In genomic region chr6:111765681-111766523, GRCh38 we compare ENCODE assay signal across 13 cellular contexts.
DNase-seq lines count a peak whose midpoint lies in the region; ATAC-seq lines count a peak whose summit lies in the region.
"Had no signal": no experiment of that assay in that cellular context is flagged by ENCODE, and none has a peak within 500 bp of the region (broad histone marks: within the 10 kb centered on the region; RNA-seq: fewer than 3 reads in every experiment).

No MANE protein-coding gene starts in this region.

- H3K4me1 Mint-ChIP-seq in activated naive CD8-positive, alpha-beta T cell treated with anti-CD3 and anti-CD28 coated beads, Interleukin-2, amount 10 ng/mL, durations not matched to agents 7 days and 5 days, result peaks cover 92% of the 10 kb centered on the region
- H3K4me1 Mint-ChIP-seq in immature natural killer cell, result peaks cover 100% of the 10 kb centered on the region in 2 donors

- H3K27me3 Mint-ChIP-seq in activated naive CD8-positive, alpha-beta T cell treated with anti-CD3 and anti-CD28 coated beads, Interleukin-2, amount 10 ng/mL, durations not matched to agents 7 days and 5 days, result no peaks in the 10 kb centered on the region
- peaks cover 24 to 39% (median 28%) of the 10 kb centered on the region in 3 donors for H3K27me3 Mint-ChIP-seq in immature natural killer cell (ENCODE audit: low read depth in 3 of 3)

- DNase-seq in stimulated activated CD4-positive, alpha-beta T cell treated with anti-CD3 and anti-CD28 coated beads, Interleukin-1b, Interleukin-23, amount 100 ng/mL, for 48 hours, result peak; percentile 35
- no peak for DNase-seq in stimulated activated CD4-positive, alpha-beta T cell treated with anti-CD3 and anti-CD28 coated beads, Interleukin-2, amount 100 ng/mL, for 24 hours
- DNase-seq in activated naive CD8-positive, alpha-beta T cell treated with anti-CD3 and anti-CD28 coated beads, Interleukin-2, amount 10 ng/mL, durations not matched to agents 7 days and 5 days, result no peak
- DNase-seq in immature natural killer cell, result no peak
- no peak for DNase-seq in COLO829 (ENCODE audit: low spot score)
- DNase-seq: dorsolateral prefrontal cortex, NCI-H1105 treated with DMSO at 0.1 percent for 48 hours, nucleus accumbens, SIG-M5 had no signal

- H3K27ac Mint-ChIP-seq in activated naive CD8-positive, alpha-beta T cell treated with anti-CD3 and anti-CD28 coated beads, Interleukin-2, amount 10 ng/mL, durations not matched to agents 7 days and 5 days, result peak overlapping the region; percentile 79
- peak overlapping the region; percentile 100 for H3K27ac Mint-ChIP-seq in immature natural killer cell

- POLR2A ChIA-PET in activated naive CD8-positive, alpha-beta T cell treated with anti-CD3 and anti-CD28 coated beads, Interleukin-2, amount 10 ng/mL, durations not matched to agents 7 days and 5 days (lab: Charles Lee), result no interaction called here

- peaks cover 23% of the 10 kb centered on the region for H3K36me3 Mint-ChIP-seq in activated naive CD8-positive, alpha-beta T cell treated with anti-CD3 and anti-CD28 coated beads, Interleukin-2, amount 10 ng/mL, durations not matched to agents 7 days and 5 days
- H3K36me3 Mint-ChIP-seq in immature natural killer cell, result peaks cover 0 to 10% (median 6%) of the 10 kb centered on the region in 3 donors
- H3K36me3 Mint-ChIP-seq: WTC11 had no signal

- no peak for ATAC-seq in activated naive CD8-positive, alpha-beta T cell treated with anti-CD3 and anti-CD28 coated beads, Interleukin-2, amount 10 ng/mL, durations not matched to agents 7 days and 5 days (ENCODE audit: low read depth)
- ATAC-seq in GM21390 (IDR thresholded peaks at IDR 0.05; ENCODE audit: unreplicated experiment), result no peak
- no peak for ATAC-seq in HG03571 (IDR thresholded peaks at IDR 0.05; ENCODE audit: unreplicated experiment)
- ATAC-seq in HG02973 (IDR thresholded peaks at IDR 0.05; ENCODE audit: unreplicated experiment), result no peak

- peak overlapping the region; percentile 20 for H3K4me3 Mint-ChIP-seq in activated naive CD8-positive, alpha-beta T cell treated with anti-CD3 and anti-CD28 coated beads, Interleukin-2, amount 10 ng/mL, durations not matched to agents 7 days and 5 days
- peak overlapping the region; percentile 77 to 91 (median 84) for H3K4me3 Mint-ChIP-seq in immature natural killer cell
- H3K4me3 Mint-ChIP-seq: WTC11 had no signal

- H3K9me3 Mint-ChIP-seq in activated naive CD8-positive, alpha-beta T cell treated with anti-CD3 and anti-CD28 coated beads, Interleukin-2, amount 10 ng/mL, durations not matched to agents 7 days and 5 days, result no peaks in the 10 kb centered on the region
- no peaks in the 10 kb centered on the region for H3K9me3 Mint-ChIP-seq in immature natural killer cell
- H3K9me3 Mint-ChIP-seq: WTC11 had no signal
